Comparison of ENCODE assay signal across 17 cellular contexts in the genomic region with DNA sequence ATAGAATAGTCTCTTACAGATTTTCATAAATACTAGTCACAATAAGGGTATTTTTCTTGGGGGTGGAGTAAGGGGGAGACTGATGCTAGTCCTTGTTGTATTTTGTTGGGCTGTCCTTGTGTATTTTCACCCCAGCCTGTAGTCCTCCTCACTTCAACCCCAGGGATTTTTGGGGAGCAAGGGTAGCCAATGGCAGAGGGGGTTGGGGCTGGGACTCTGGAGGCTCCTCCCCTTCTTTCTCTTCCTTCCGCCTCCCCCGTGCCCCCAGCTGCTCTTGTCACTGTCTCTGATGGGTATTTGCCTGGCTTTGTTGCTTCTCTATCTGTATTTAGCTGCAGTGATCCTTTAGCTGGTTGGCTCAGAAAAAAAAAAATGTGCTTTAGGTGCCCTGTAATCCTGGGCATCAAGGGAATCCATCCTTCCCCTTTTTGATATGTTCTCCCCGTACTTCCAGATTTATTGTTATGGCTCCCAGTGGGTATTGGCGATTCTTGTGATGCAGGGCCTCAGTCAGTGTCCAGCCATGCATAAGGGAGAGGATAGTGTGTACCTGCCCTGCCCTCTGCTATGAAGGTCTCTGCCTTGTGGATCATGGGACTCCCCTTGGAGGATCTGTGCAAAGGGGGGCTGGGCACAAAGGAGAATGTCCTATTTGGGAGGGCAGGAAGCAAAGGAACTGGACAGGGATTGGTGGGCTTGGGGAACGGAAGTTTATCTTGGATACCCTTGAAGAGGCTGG. TPM values are rescaled to one million over a fixed set of nuclear protein-coding genes. Genes with fewer than 3 reads are reported as not detected.
DNase-seq lines count a peak whose midpoint lies in the region; ATAC-seq and TF ChIP-seq lines count a peak whose summit lies in the region.
"Had no signal": no experiment of that assay in that cellular context is flagged by ENCODE, and none has a peak within 500 bp of the region (broad histone marks: within the 10 kb centered on the region; RNA-seq: fewer than 3 reads in every experiment).

No MANE protein-coding gene starts in this region.

- H3K9me3 Mint-ChIP-seq in MCF 10A (ENCODE audit: unreplicated experiment): no peaks in the 10 kb centered on the region
- H3K9me3 Mint-ChIP-seq in IgD-negative memory B cell: no peaks in the 10 kb centered on the region
- no peaks in the 10 kb centered on the region for H3K9me3 Mint-ChIP-seq in immature natural killer cell
- H3K9me3 Mint-ChIP-seq in stimulated activated memory B cell treated with anti-CD40 and anti-IgM and Interleukin-4, amounts not matched to agents 10 μg/mL and 1 μg/mL and 100 μg/mL, for 72 hours: no peaks in the 10 kb centered on the region
- H3K9me3 Mint-ChIP-seq: activated CD4-positive, alpha-beta T cell treated with anti-CD3 and anti-CD28 coated beads, Interleukin-2, amount 10 ng/mL, durations not matched to agents 7 days and 5 days had no signal

- DNase-seq in MCF 10A (ENCODE audit: unreplicated experiment) (no peak), breast epithelium (ENCODE audit: low spot score in 2 of 2) (no peak), immature natural killer cell (no peak), NCI-H2227 (lab: John Stamatoyannopoulos, UW; ENCODE audit: unreplicated experiment) (no peak)
- DNase-seq in effector memory CD4-positive, alpha-beta T cell: no peak
- DNase-seq: activated CD4-positive, alpha-beta T cell treated with anti-CD3 and anti-CD28 coated beads, Interleukin-2, amount 10 ng/mL, durations not matched to agents 7 days and 5 days; hypothalamus; left cardiac atrium; NCI-H1105; stimulated activated CD4-positive, alpha-beta T cell treated with anti-CD3 and anti-CD28 coated beads, Interleukin-1b, Interleukin-23, amount 100 ng/mL, for 48 hours; T-helper 9 cell; thyroid gland had no signal

- H3K27me3 ChIP-seq in breast epithelium: no peaks in the 10 kb centered on the region
- no peaks in the 10 kb centered on the region for H3K27me3 ChIP-seq in effector memory CD4-positive, alpha-beta T cell (replicated peaks; ENCODE audit: control insufficient read depth, insufficient read depth, low read length, poor library complexity, severe bottlenecking)
- H3K27me3 ChIP-seq: thyroid gland had no signal

- H3K4me1 Mint-ChIP-seq in MCF 10A (ENCODE audit: insufficient read depth, unreplicated experiment) (peaks cover 19% of the 10 kb centered on the region), IgD-negative memory B cell (peaks cover 0 to 5% (median 0%) of the 10 kb centered on the region in 3 donors), immature natural killer cell (peaks cover 0 to 11% of the 10 kb centered on the region in 2 donors)
- H3K4me1 Mint-ChIP-seq in stimulated activated memory B cell treated with anti-CD40 and anti-IgM and Interleukin-4, amounts not matched to agents 10 μg/mL and 1 μg/mL and 100 μg/mL, for 72 hours: peaks cover 21% of the 10 kb centered on the region
- H3K4me1 Mint-ChIP-seq: activated CD4-positive, alpha-beta T cell treated with anti-CD3 and anti-CD28 coated beads, Interleukin-2, amount 10 ng/mL, durations not matched to agents 7 days and 5 days had no signal

- H3K27ac Mint-ChIP-seq in MCF 10A (ENCODE audit: low read depth, unreplicated experiment) (peak overlapping the region; percentile 14), IgD-negative memory B cell (peak overlapping the region in 2 of 3 donors; percentile 39 to 60), immature natural killer cell (peak overlapping the region; percentile 1 to 77 (median 56))
- peak overlapping the region; percentile 46 for H3K27ac Mint-ChIP-seq in stimulated activated memory B cell treated with anti-CD40 and anti-IgM and Interleukin-4, amounts not matched to agents 10 μg/mL and 1 μg/mL and 100 μg/mL, for 72 hours

- no peaks in the 10 kb centered on the region for H3K4me1 ChIP-seq in breast epithelium
- no peaks in the 10 kb centered on the region for H3K4me1 ChIP-seq in effector memory CD4-positive, alpha-beta T cell (ENCODE audit: control insufficient read depth, insufficient read depth, low read length, poor library complexity, severe bottlenecking)
- H3K4me1 ChIP-seq: thyroid gland had no signal

- CTCF ChIA-PET in MCF 10A (lab: Yijun Ruan, JAX): interaction anchor here (0.7 kb wide), 1 partner anchor 186 kb away, joined by 4 read pairs; no protein-coding TSS in a partner anchor

- no peaks in the 10 kb centered on the region for H3K9me3 ChIP-seq in breast epithelium
- no peaks in the 10 kb centered on the region for H3K9me3 ChIP-seq in effector memory CD4-positive, alpha-beta T cell (ENCODE audit: control insufficient read depth, low read length)
- H3K9me3 ChIP-seq: thyroid gland had no signal

- POLR2A ChIA-PET in MCF 10A (lab: Yijun Ruan, JAX): interaction anchor here (0.7 to 1.8 kb wide), 4 partner anchors 9 to 36 kb away, joined by 4 to 7 read pairs (median 4); a partner anchor contains a TSS

- no peak for ATAC-seq in stimulated activated memory B cell treated with anti-CD40 and anti-IgM and Interleukin-4, amounts not matched to agents 10 μg/mL and 1 μg/mL and 100 μg/mL, for 72 hours
- no peak for ATAC-seq in HG02763 (IDR thresholded peaks at IDR 0.05; ENCODE audit: unreplicated experiment)

- H3K4me3 ChIP-seq in breast epithelium: no peak overlapping the region
- no peak overlapping the region for H3K4me3 ChIP-seq in effector memory CD4-positive, alpha-beta T cell (ENCODE audit: insufficient read depth, low read depth, low read length, poor library complexity, severe bottlenecking)
- H3K4me3 ChIP-seq: thyroid gland had no signal

- TSS peak; percentile 13 for BruUV-seq in MCF 10A (replicated peaks; lab: Mats Ljungman, UMichigan)

- H3K27me3 Mint-ChIP-seq in MCF 10A (ENCODE audit: insufficient read depth, unreplicated experiment) (no peaks in the 10 kb centered on the region), IgD-negative memory B cell (no peaks in the 10 kb centered on the region), immature natural killer cell (ENCODE audit: low read depth in 3 of 3) (peaks cover 0 to 2% (median 2%) of the 10 kb centered on the region in 3 donors)
- no peaks in the 10 kb centered on the region for H3K27me3 Mint-ChIP-seq in stimulated activated memory B cell treated with anti-CD40 and anti-IgM and Interleukin-4, amounts not matched to agents 10 μg/mL and 1 μg/mL and 100 μg/mL, for 72 hours
- H3K27me3 Mint-ChIP-seq: activated CD4-positive, alpha-beta T cell treated with anti-CD3 and anti-CD28 coated beads, Interleukin-2, amount 10 ng/mL, durations not matched to agents 7 days and 5 days had no signal

- H3K4me3 Mint-ChIP-seq in MCF 10A (ENCODE audit: unreplicated experiment) (no peak overlapping the region), IgD-negative memory B cell (no peak overlapping the region), immature natural killer cell (no peak overlapping the region)
- H3K4me3 Mint-ChIP-seq in stimulated activated memory B cell treated with anti-CD40 and anti-IgM and Interleukin-4, amounts not matched to agents 10 μg/mL and 1 μg/mL and 100 μg/mL, for 72 hours: no peak overlapping the region
- H3K4me3 Mint-ChIP-seq: activated CD4-positive, alpha-beta T cell treated with anti-CD3 and anti-CD28 coated beads, Interleukin-2, amount 10 ng/mL, durations not matched to agents 7 days and 5 days had no signal

- intact Hi-C loops in MCF 10A (cut with micrococcal nuclease) (no loop called here), breast epithelium (cut with DNase I; ENCODE audit: low total_unique reads) (no loop called here)

- TF ChIP-seq CTCF in MCF 10A (IDR thresholded peaks at IDR 0.05; ENCODE audit: unreplicated experiment): no peak
- TF ChIP-seq CTCF in breast epithelium (IDR thresholded peaks at IDR 0.05): no peak

- H3K27ac ChIP-seq in breast epithelium: no peak overlapping the region
- H3K27ac ChIP-seq in effector memory CD4-positive, alpha-beta T cell (ENCODE audit: insufficient read depth, low read length, poor library complexity, severe bottlenecking): no peak overlapping the region
- H3K27ac ChIP-seq: thyroid gland had no signal

- H3K36me3 ChIP-seq in breast epithelium: no peaks in the 10 kb centered on the region
- peaks cover 78% of the 10 kb centered on the region for H3K36me3 ChIP-seq in effector memory CD4-positive, alpha-beta T cell (ENCODE audit: control insufficient read depth, insufficient read depth, low read length)

- H3K36me3 Mint-ChIP-seq in MCF 10A (ENCODE audit: insufficient read depth, unreplicated experiment) (peaks cover 97% of the 10 kb centered on the region), IgD-negative memory B cell (peaks cover 3% of the 10 kb centered on the region), immature natural killer cell (peaks cover 15 to 40% (median 18%) of the 10 kb centered on the region in 3 donors)
- peaks cover 59% of the 10 kb centered on the region for H3K36me3 Mint-ChIP-seq in stimulated activated memory B cell treated with anti-CD40 and anti-IgM and Interleukin-4, amounts not matched to agents 10 μg/mL and 1 μg/mL and 100 μg/mL, for 72 hours

- no peak for TF ChIP-seq POLR2A in breast epithelium (IDR thresholded peaks at IDR 0.05)

RNA-seq across cellular contexts. Expression of a gene that starts 16.5 kb away (rescaled TPM):
- 156 and 184 TPM in 2 replicates for total RNA-seq in MCF 10A (2022)
- 10 to 100 TPM; 75.7 to 83.4 (median 76.7) TPM for total RNA-seq in breast epithelium
- 108 TPM for polyA plus RNA-seq in IgD-negative memory B cell
- polyA plus RNA-seq in immature natural killer cell: 100 to 1,000 TPM; 143 to 170 (median 148) TPM

RNA-seq across cellular contexts. Expression of a gene that starts 19.9 kb away (rescaled TPM):
- total RNA-seq in MCF 10A (2022) (106 and 115 TPM in 2 replicates), breast epithelium (10 to 100 TPM; 45.9 to 70.1 (median 64.2) TPM)
- polyA plus RNA-seq in IgD-negative memory B cell (58.1 TPM), immature natural killer cell (10 to 100 TPM; 62.4 to 84.3 (median 65.3) TPM)

RNA-seq across cellular contexts. Expression of a gene that starts 35.6 kb away (rescaled TPM):
- total RNA-seq in MCF 10A (2022) (149 and 150 TPM in 2 replicates), breast epithelium (10 to 100 TPM; 55.5 to 85.2 (median 81.6) TPM)
- polyA plus RNA-seq in IgD-negative memory B cell (192 TPM), immature natural killer cell (100 to 1,000 TPM; 136 to 179 (median 160) TPM)

RNA-seq across cellular contexts. Expression of a gene that starts 40.2 kb away (rescaled TPM):
- total RNA-seq in MCF 10A (2022): not detected in 2 replicates
- total RNA-seq in breast epithelium: not detected
- polyA plus RNA-seq in IgD-negative memory B cell: not detected
- not detected for polyA plus RNA-seq in immature natural killer cell
- total RNA-seq: activated CD4-positive, alpha-beta T cell treated with anti-CD3 and anti-CD28 coated beads, Interleukin-2, amount 10 ng/mL, durations not matched to agents 7 days and 5 days; dermis microvascular lymphatic vessel endothelial cell; left cardiac atrium; renal cortical epithelial cell; thyroid gland had no signal
